In genomic region chr9:83047839-83048775, GRCh38 we compare ENCODE assay signal across 11 cellular contexts. TPM values are rescaled to one million over a fixed set of nuclear protein-coding genes. Genes with fewer than 3 reads are reported as not detected.
A peak's percentile ranks its signal among the peaks of the same experiment; 100 is the strongest.
DNase-seq lines count a peak whose midpoint lies in the region; ATAC-seq, FAIRE-seq and TF ChIP-seq lines count a peak whose summit lies in the region.
"Had no signal": no experiment of that assay in that cellular context is flagged by ENCODE, and none has a peak within 500 bp of the region (broad histone marks: within the 10 kb centered on the region; RNA-seq: fewer than 3 reads in every experiment).

No MANE protein-coding gene starts in this region.

- H2AFZ ChIP-seq in Karpas-422 (ENCODE audit: low read length), result no peak overlapping the region

- TF ChIP-seq CTCF in glutamatergic neuron (IDR thresholded peaks at IDR 0.05; ENCODE audit: partially characterized antibody, unreplicated experiment), result no peak

- H3K9me3 ChIP-seq in Karpas-422 (ENCODE audit: low read length), result no peaks in the 10 kb centered on the region

- DNase-seq in Right ventricle myocardium inferior (ENCODE audit: missing footprints) (no peak), cardiac septum (ENCODE audit: low spot score) (no peak), astrocyte of the hippocampus (ENCODE audit: low read depth, low spot score) (peak; percentile 94), left ventricle myocardium superior (no peak), urothelium cell line (ENCODE audit: low spot score) (peak; percentile 63), Karpas-422 (no peak), glutamatergic neuron (no peak)
- DNase-seq: activated CD8-positive, alpha-beta memory T cell treated with anti-CD3 and anti-CD28 coated beads, Interleukin-2, amount 50 U/mL, for 4 hours; effector memory CD8-positive, alpha-beta T cell had no signal

- no peaks in the 10 kb centered on the region for H4K20me1 ChIP-seq in Karpas-422 (ENCODE audit: insufficient read depth, low read depth, low read length)

- no peaks in the 10 kb centered on the region for H3K27me3 ChIP-seq in Karpas-422 (ENCODE audit: low read length)

- H3K79me2 ChIP-seq in Karpas-422 (ENCODE audit: low read length), result no peaks in the 10 kb centered on the region

- no peak for FAIRE-seq in urothelium cell line (lab: Jason Lieb, UNC)
- FAIRE-seq: K562 had no signal

- H3K27me3 Mint-ChIP-seq in glutamatergic neuron (ENCODE audit: unreplicated experiment), result no peaks in the 10 kb centered on the region
- H3K27me3 Mint-ChIP-seq: effector memory CD8-positive, alpha-beta T cell had no signal

- peaks cover 10% of the 10 kb centered on the region for H3K4me1 ChIP-seq in Karpas-422 (ENCODE audit: low read length)

- no peaks in the 10 kb centered on the region for H3K36me3 ChIP-seq in Karpas-422 (ENCODE audit: insufficient read depth, low read length)

- H3K9me3 Mint-ChIP-seq in glutamatergic neuron (ENCODE audit: unreplicated experiment), result no peaks in the 10 kb centered on the region
- H3K9me3 Mint-ChIP-seq: effector memory CD8-positive, alpha-beta T cell had no signal

- no peak overlapping the region for H3K9ac ChIP-seq in Karpas-422 (ENCODE audit: low read length)

- no peaks in the 10 kb centered on the region for H3K9me2 ChIP-seq in Karpas-422 (replicated peaks; ENCODE audit: insufficient read depth, low read length)

- H3K27ac ChIP-seq in Karpas-422 (ENCODE audit: low read length), result no peak overlapping the region

- ATAC-seq in Right ventricle myocardium inferior, result peak; percentile 48
- ATAC-seq in left ventricle myocardium superior, result peak; percentile 79
- ATAC-seq in HG02970 (IDR thresholded peaks at IDR 0.05; ENCODE audit: low FRiP score, unreplicated experiment), result no peak
- ATAC-seq: effector memory CD8-positive, alpha-beta T cell; K562 had no signal

- no peaks in the 10 kb centered on the region for H3K36me3 Mint-ChIP-seq in glutamatergic neuron (ENCODE audit: unreplicated experiment)

- peaks cover 23% of the 10 kb centered on the region for H3K4me1 Mint-ChIP-seq in glutamatergic neuron (ENCODE audit: low read depth, unreplicated experiment)

- no peak overlapping the region for H3K27ac Mint-ChIP-seq in glutamatergic neuron (ENCODE audit: unreplicated experiment)
- H3K27ac Mint-ChIP-seq: effector memory CD8-positive, alpha-beta T cell had no signal

- intact Hi-C loops in Right ventricle myocardium inferior (cut with DNase I) (no loop called here), cardiac septum (cut with DNase I) (loop anchor here (10.0 kb wide), 1 partner anchor 63 kb away; no protein-coding TSS in a partner anchor), left ventricle myocardium superior (cut with micrococcal nuclease) (no loop called here)

- no peak overlapping the region for H3K4me3 ChIP-seq in Karpas-422 (ENCODE audit: low read length)
- H3K4me3 ChIP-seq: K562 had no signal

- no peak overlapping the region for H3K4me2 ChIP-seq in Karpas-422 (ENCODE audit: low read depth, low read length, poor library complexity, severe bottlenecking)

- H3K4me3 Mint-ChIP-seq in glutamatergic neuron (ENCODE audit: unreplicated experiment), result no peak overlapping the region
- H3K4me3 Mint-ChIP-seq: effector memory CD8-positive, alpha-beta T cell had no signal

RNA-seq across cellular contexts. Expression of gene RASEF, which starts 14.8 kb away (rescaled TPM):
- total RNA-seq in Right ventricle myocardium inferior (0.03 TPM), cardiac septum (0.16 TPM), left ventricle myocardium superior (not detected), glutamatergic neuron (ENCODE audit: unreplicated experiment) (0.25 TPM)
- total RNA-seq in Karpas-422 (2014; rRNA removed; shearing (Covaris generic); ENCODE audit: low replicate concordance), result 0.04 and 0.15 TPM in 2 replicates

Comparison
In these comparisons a context has a peak if more than half of its experiments do, and no peak if none do; other contexts are left out.
1. DNase-seq: peak in astrocyte of the hippocampus (single experiment) and urothelium cell line (single experiment); none in Right ventricle myocardium inferior (single experiment), cardiac septum (single experiment), left ventricle myocardium superior (single experiment), Karpas-422 (single experiment) and glutamatergic neuron (single experiment).